ENCODE assay signal across 9 cellular contexts in genomic region chr1:1283821-1284220, GRCh38. TPM values are rescaled to one million over a fixed set of nuclear protein-coding genes. Genes with fewer than 3 reads are reported as not detected.
A peak's percentile ranks its signal among the peaks of the same experiment; 100 is the strongest.
DNase-seq lines count a peak whose midpoint lies in the region; ATAC-seq, FAIRE-seq and TF ChIP-seq lines count a peak whose summit lies in the region.
"Had no signal": no experiment of that assay in that cellular context is flagged by ENCODE, and none has a peak within 500 bp of the region (broad histone marks: within the 10 kb centered on the region; RNA-seq: fewer than 3 reads in every experiment).

No MANE protein-coding gene starts in this region.

- no peaks in the 10 kb centered on the region for H3K9me3 Mint-ChIP-seq in WTC11
- H3K9me3 Mint-ChIP-seq: naive thymus-derived CD4-positive, alpha-beta T cell had no signal

- DNase-seq in Right ventricle myocardium inferior (ENCODE audit: missing footprints) (peak; percentile 18), cardiac septum (ENCODE audit: low spot score) (no peak), WTC11 (ENCODE audit: low spot score) (peak; percentile 29), urothelium cell line (ENCODE audit: low spot score) (peak; percentile 56), mucosa of gallbladder (ENCODE audit: low spot score) (no peak), GM19240 (ENCODE audit: insufficient read length, low spot score) (no peak)
- DNase-seq: activated T-cell treated with anti-CD3 and anti-CD28 coated beads, Interleukin-2, amount 50 U/mL, for 72 hours; naive thymus-derived CD4-positive, alpha-beta T cell; NCI-H2227 treated with DMSO at 0.1 percent for 48 hours had no signal

- no peaks in the 10 kb centered on the region for H3K36me3 Mint-ChIP-seq in WTC11
- H3K36me3 Mint-ChIP-seq: naive thymus-derived CD4-positive, alpha-beta T cell had no signal

- no peak overlapping the region for H3K27ac Mint-ChIP-seq in WTC11
- H3K27ac Mint-ChIP-seq: activated T-cell treated with anti-CD3 and anti-CD28 coated beads, Interleukin-2, amount 50 U/mL, for 72 hours; naive thymus-derived CD4-positive, alpha-beta T cell had no signal

- H3K27me3 Mint-ChIP-seq in WTC11 (ENCODE audit: low read depth) = no peaks in the 10 kb centered on the region
- H3K27me3 Mint-ChIP-seq: naive thymus-derived CD4-positive, alpha-beta T cell had no signal

- ATAC-seq in Right ventricle myocardium inferior (no peak), WTC11 (peak; percentile 17; the same call in 1 of the 2 replicates)
- ATAC-seq: activated T-cell treated with anti-CD3 and anti-CD28 coated beads, Interleukin-2, amount 50 U/mL, for 72 hours; naive thymus-derived CD4-positive, alpha-beta T cell had no signal

- POLR2A ChIA-PET in WTC11 (lab: Charles Lee) = no interaction called here

- intact Hi-C loops in Right ventricle myocardium inferior (cut with DNase I) (no loop called here), cardiac septum (cut with DNase I) (no loop called here)

- H3K4me1 Mint-ChIP-seq in WTC11 = no peaks in the 10 kb centered on the region

- no peak overlapping the region for H3K4me3 Mint-ChIP-seq in WTC11
- H3K4me3 Mint-ChIP-seq: activated T-cell treated with anti-CD3 and anti-CD28 coated beads, Interleukin-2, amount 50 U/mL, for 72 hours; naive thymus-derived CD4-positive, alpha-beta T cell had no signal

- no peak for FAIRE-seq in urothelium cell line (lab: Jason Lieb, UNC)

- TF ChIP-seq CTCF in WTC11 (IDR thresholded peaks at IDR 0.05) = no peak

- CTCF ChIA-PET in WTC11 (lab: Charles Lee) = interaction anchor here (1.6 to 2.1 kb wide), 2 partner anchors 8 to 10 kb away, joined by 8 to 15 read pairs; partner anchors contain the start of gene UBE2J2

TF ChIP-seq in WTC11, 78 proteins besides CTCF, POLR2A, EP300 and RAD21:
- no peak for TF ChIP-seq NFE2L1 (CRISPR knock-in tag; IDR thresholded peaks at IDR 0.05)
- TF ChIP-seq, protein P1, sequence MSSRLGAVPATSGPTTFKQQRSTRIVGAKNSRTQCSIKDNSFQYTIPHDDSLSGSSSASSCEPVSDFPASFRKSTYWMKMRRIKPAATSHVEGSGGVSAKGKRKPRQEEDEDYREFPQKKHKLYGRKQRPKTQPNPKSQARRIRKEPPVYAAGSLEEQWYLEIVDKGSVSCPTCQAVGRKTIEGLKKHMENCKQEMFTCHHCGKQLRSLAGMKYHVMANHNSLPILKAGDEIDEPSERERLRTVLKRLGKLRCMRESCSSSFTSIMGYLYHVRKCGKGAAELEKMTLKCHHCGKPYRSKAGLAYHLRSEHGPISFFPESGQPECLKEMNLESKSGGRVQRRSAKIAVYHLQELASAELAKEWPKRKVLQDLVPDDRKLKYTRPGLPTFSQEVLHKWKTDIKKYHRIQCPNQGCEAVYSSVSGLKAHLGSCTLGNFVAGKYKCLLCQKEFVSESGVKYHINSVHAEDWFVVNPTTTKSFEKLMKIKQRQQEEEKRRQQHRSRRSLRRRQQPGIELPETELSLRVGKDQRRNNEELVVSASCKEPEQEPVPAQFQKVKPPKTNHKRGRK (CRISPR knock-in tag; IDR thresholded peaks at IDR 0.05; ENCODE audit: borderline replicate concordance) = no peak
- TF ChIP-seq ZNF263 (CRISPR knock-in tag; IDR thresholded peaks at IDR 0.05; ENCODE audit: low read depth) = no peak

RNA-seq across cellular contexts. Expression of gene SCNN1D, which starts 3.6 kb away (rescaled TPM):
- total RNA-seq in Right ventricle myocardium inferior (3.0 TPM), cardiac septum (2.4 TPM), WTC11 (2021) (4.7 to 8.5 TPM (median 6.4 TPM) in 3 replicates), mucosa of gallbladder (7.9 TPM)

RNA-seq across cellular contexts. Expression of gene UBE2J2, which starts 10.2 kb away (rescaled TPM):
- total RNA-seq in Right ventricle myocardium inferior = 40.0 TPM
- 37.2 TPM for total RNA-seq in cardiac septum
- 62.6 to 72.2 TPM (median 65.6 TPM) in 3 replicates for total RNA-seq in WTC11 (2021)
- 68.9 TPM for total RNA-seq in mucosa of gallbladder

RNA-seq across cellular contexts. Expression of gene ACAP3, which starts 23.9 kb away (rescaled TPM):
- total RNA-seq in Right ventricle myocardium inferior (57.3 TPM), cardiac septum (60.8 TPM), WTC11 (2021) (25.1 to 42.2 TPM (median 30.7 TPM) in 3 replicates), mucosa of gallbladder (86.6 TPM)

RNA-seq across cellular contexts. Expression of gene PUSL1, which starts 24.6 kb away (rescaled TPM):
- total RNA-seq in Right ventricle myocardium inferior (10.3 TPM), cardiac septum (10.5 TPM), WTC11 (2021) (42.5 to 51.5 TPM (median 43.6 TPM) in 3 replicates), mucosa of gallbladder (19.0 TPM)

RNA-seq across cellular contexts. Expression of gene C1QTNF12, which starts 37.3 kb away (rescaled TPM):
- 0.57 TPM for total RNA-seq in Right ventricle myocardium inferior
- 2.6 TPM for total RNA-seq in cardiac septum
- total RNA-seq in WTC11 (2021) = 8.5 to 10.3 TPM (median 8.5 TPM) in 3 replicates
- 4.9 TPM for total RNA-seq in mucosa of gallbladder

Comparison
In these comparisons a context has a peak if more than half of its experiments do, and no peak if none do; other contexts are left out.
1. DNase-seq: peak in Right ventricle myocardium inferior (single experiment), WTC11 (single experiment) and urothelium cell line (single experiment); none in cardiac septum (single experiment), mucosa of gallbladder (single experiment) and GM19240 (single experiment).